21 cellular contexts compared by ENCODE assay signal in genomic region chr12:54253240-54253639, GRCh38. TPM values are rescaled to one million over a fixed set of nuclear protein-coding genes. Genes with fewer than 3 reads are reported as not detected.
"Had no signal": no experiment of that assay in that cellular context is flagged by ENCODE, and none has a peak within 500 bp of the region (broad histone marks: within the 10 kb centered on the region; RNA-seq: fewer than 3 reads in every experiment).

No MANE protein-coding gene starts in this region.

- H2AFZ ChIP-seq: hepatocyte had no signal

- H3K4me2 ChIP-seq: hepatocyte had no signal

- H3K4me3 ChIP-seq: dorsolateral prefrontal cortex, hepatocyte, stomach, thoracic aorta, transverse colon had no signal

- FAIRE-seq: kidney had no signal

- H3K27me3 ChIP-seq: dorsolateral prefrontal cortex, hepatocyte, stomach, transverse colon had no signal

- H3K27ac ChIP-seq: hepatocyte, stomach, thoracic aorta, transverse colon had no signal

- H3K9me3 ChIP-seq: stomach, thoracic aorta, transverse colon had no signal

- DNase-seq: cortex of kidney; dorsolateral prefrontal cortex; effector CD8-positive, alpha-beta T cell; foreskin melanocyte; head of caudate nucleus; kidney; left cardiac atrium; mesendoderm; naive thymus-derived CD4-positive, alpha-beta T cell; nephron progenitor cell; posterior cingulate gyrus; stimulated activated CD4-positive, alpha-beta T cell treated with anti-CD3 and anti-CD28 coated beads, Interleukin-2, amount 100 ng/mL, for 24 hours; stimulated activated naive CD4-positive, alpha-beta T cell; stomach; substantia nigra; transverse colon had no signal

- ATAC-seq: left cardiac atrium; naive thymus-derived CD4-positive, alpha-beta T cell; sciatic nerve had no signal

RNA-seq across cellular contexts. Expression of gene NFE2, which starts 47.6 kb away (rescaled TPM):
- total RNA-seq: hepatocyte, lung microvascular endothelial cell, pulmonary artery endothelial cell, transverse colon had no signal
